ENCODE assay signal across 17 cellular contexts in genomic region chr6:107988570-107988969, GRCh38. TPM values are rescaled to one million over a fixed set of nuclear protein-coding genes. Genes with fewer than 3 reads are reported as not detected.
DNase-seq lines count a peak whose midpoint lies in the region; ATAC-seq, FAIRE-seq and TF ChIP-seq lines count a peak whose summit lies in the region.
"Had no signal": no experiment of that assay in that cellular context is flagged by ENCODE, and none has a peak within 500 bp of the region (broad histone marks: within the 10 kb centered on the region; RNA-seq: fewer than 3 reads in every experiment).

No MANE protein-coding gene starts in this region.

- POLR2A ChIA-PET in H1 (lab: Charles Lee; ENCODE audit: partially characterized antibody): no interaction called here
- POLR2A ChIA-PET in activated CD4-positive, alpha-beta T cell treated with anti-CD3 and anti-CD28 coated beads, Interleukin-2, amount 10 ng/mL, durations not matched to agents 7 days and 5 days (lab: Charles Lee): no interaction called here

- no peak overlapping the region for H4K91ac ChIP-seq in H1 (replicated peaks; ENCODE audit: insufficient read length, low read length)

- FAIRE-seq in H1 (lab: Jason Lieb, UNC): peak; percentile 74
- FAIRE-seq: A204.1, GM12878, GM18507 had no signal

- no peaks in the 10 kb centered on the region for H3K79me2 ChIP-seq in H1 (ENCODE audit: control insufficient read depth in 1 of 2, insufficient read depth in 2 of 2, low read length in 2 of 2)

- H4K8ac ChIP-seq in H1 (ENCODE audit: extremely low read depth, insufficient read depth, low read length): no peak overlapping the region

- no peaks in the 10 kb centered on the region for H4K20me1 ChIP-seq in H1 (replicated peaks in 1 of 2; ENCODE audit: control insufficient read depth in 1 of 2, insufficient read depth in 2 of 2, low read length in 2 of 2)

- no peak overlapping the region for H2AFZ ChIP-seq in H1 (ENCODE audit: low read length)
- H2AFZ ChIP-seq: GM23248 had no signal

- no peaks in the 10 kb centered on the region for H3K27me3 Mint-ChIP-seq in activated CD4-positive, alpha-beta T cell treated with anti-CD3 and anti-CD28 coated beads, Interleukin-2, amount 10 ng/mL, durations not matched to agents 7 days and 5 days
- H3K27me3 Mint-ChIP-seq: CD4-positive, alpha-beta T cell had no signal

- H3K4me3 ChIP-seq in HUES48 (ENCODE audit: low read depth, low read length) (peak overlapping the region; percentile 11; the same call in 1 of the 2 replicates), H1 (ENCODE audit: extremely low read depth in 1 of 4, insufficient read depth in 2 of 4, low read depth in 3 of 4, low read length in 4 of 4) (peak overlapping the region in 1 of 4 experiments; percentile 38; a peak in 3 of 8 replicates), iPS-20b (ENCODE audit: low read length) (peak overlapping the region; percentile 52; the same call in 1 of the 2 replicates)
- H3K4me3 ChIP-seq: GM12878, GM23248, HAP-1 had no signal

- no peak for TF ChIP-seq RAD21 in H1 (IDR thresholded peaks at IDR 0.05 in 1 of 2, conservative IDR thresholded peaks at IDR 0.05 in 1 of 2; ENCODE audit: low read depth in 2 of 2, low read length in 2 of 2)

- no peaks in the 10 kb centered on the region for H3K79me1 ChIP-seq in H1 (ENCODE audit: low read depth, low read length)

- DNase-seq in H1 (ENCODE audit: low read depth in 1 of 2, low spot score in 2 of 2): no peak
- DNase-seq in activated CD8-positive, alpha-beta memory T cell treated with anti-CD3 and anti-CD28 coated beads for 24 hours: no peak
- no peak for DNase-seq in stimulated activated naive CD8-positive, alpha-beta T cell treated with anti-CD3 and anti-CD28 coated beads, Interleukin-15, Interleukin-2, amounts not matched to agents 100 U/mL and 50 U/mL, for 24 hours
- DNase-seq in activated CD4-positive, alpha-beta T cell treated with anti-CD3 and anti-CD28 coated beads, Interleukin-2, amount 10 ng/mL, durations not matched to agents 7 days and 5 days: no peak
- DNase-seq: C1 segment of cervical spinal cord; Calu3; CD4-positive, alpha-beta T cell; DMS 273 treated with DMSO at 0.1 percent for 48 hours; GM23248 had no signal

- H3K36me3 ChIP-seq in HUES48 (ENCODE audit: control insufficient read depth, insufficient read depth, low read length) (no peaks in the 10 kb centered on the region), H1 (ENCODE audit: control insufficient read depth in 2 of 4, insufficient read depth in 4 of 4, low read length in 3 of 4) (no peaks in the 10 kb centered on the region), iPS-20b (ENCODE audit: insufficient read depth, low read depth, low read length) (no peaks in the 10 kb centered on the region)
- H3K36me3 ChIP-seq: HAP-1 had no signal

- H2BK15ac ChIP-seq in H1 (ENCODE audit: low read length): no peak overlapping the region

- H3K9ac ChIP-seq in HUES48 (ENCODE audit: low read depth, low read length) (peak overlapping the region; percentile 29; the same call in 1 of the 2 replicates), H1 (replicated peaks in 1 of 4; ENCODE audit: extremely low read depth in 1 of 4, low read depth in 3 of 4, low read length in 3 of 4) (no peak overlapping the region), iPS-20b (ENCODE audit: low read depth, low read length) (peak overlapping the region; percentile 46; the same call in 1 of the 2 replicates)
- H3K9ac ChIP-seq: GM23248 had no signal

- no peak overlapping the region for H3K4me3 Mint-ChIP-seq in activated CD4-positive, alpha-beta T cell treated with anti-CD3 and anti-CD28 coated beads, Interleukin-2, amount 10 ng/mL, durations not matched to agents 7 days and 5 days
- H3K4me3 Mint-ChIP-seq: B cell; CD4-positive, alpha-beta T cell had no signal

- no peak overlapping the region for H4K5ac ChIP-seq in H1 (ENCODE audit: insufficient read length, low read depth, low read length)

- H3K4ac ChIP-seq in H1 (replicated peaks; ENCODE audit: insufficient read length, low read depth, low read length): no peak overlapping the region

- no peak overlapping the region for H3K27ac Mint-ChIP-seq in activated CD4-positive, alpha-beta T cell treated with anti-CD3 and anti-CD28 coated beads, Interleukin-2, amount 10 ng/mL, durations not matched to agents 7 days and 5 days
- H3K27ac Mint-ChIP-seq: B cell; CD4-positive, alpha-beta T cell had no signal

- WGBS in H1 (ENCODE audit: extremely low coverage in 1 of 2, insufficient coverage in 1 of 2, insufficient read length in 1 of 2, insufficient replicate concordance in 2 of 2, low coverage in 1 of 2, low lambda C conversion rate in 2 of 2, missing lambda C conversion rate in 1 of 2), 2 experiments: 12% methylated on average over 3 of the region's 3 CpGs; no CpG with 5 or more reads in 1 of the 2 experiments

- no peak overlapping the region for H2BK120ac ChIP-seq in H1 (replicated peaks; ENCODE audit: low read depth, low read length)

- H3K14ac ChIP-seq in H1 (ENCODE audit: insufficient read length): no peak overlapping the region

- H3K23me2 ChIP-seq in H1 (ENCODE audit: low read depth, low read length): no peaks in the 10 kb centered on the region

- H3K23ac ChIP-seq in H1 (ENCODE audit: insufficient read length): no peak overlapping the region

- no peak overlapping the region for H2BK20ac ChIP-seq in H1 (ENCODE audit: low read length)

- TF ChIP-seq POLR2A in H1 (IDR thresholded peaks at IDR 0.05; ENCODE audit: control extremely low read depth in 1 of 2, low read depth in 2 of 2, low read length in 2 of 2): no peak

- H3K27me3 ChIP-seq in HUES48 (ENCODE audit: control insufficient read depth, insufficient read depth, low read length) (no peaks in the 10 kb centered on the region), H1 (replicated peaks in 1 of 4; ENCODE audit: control insufficient read depth in 3 of 4, extremely low read depth in 1 of 4, insufficient read depth in 3 of 4, low read length in 3 of 4) (no peaks in the 10 kb centered on the region), iPS-20b (ENCODE audit: insufficient read depth, low read length) (no peaks in the 10 kb centered on the region)

- peak overlapping the region; percentile 77; the same call in 1 of the 2 replicates for H2BK5ac ChIP-seq in H1 (ENCODE audit: low read depth, low read length)

- no peaks in the 10 kb centered on the region for H3K36me3 Mint-ChIP-seq in activated CD4-positive, alpha-beta T cell treated with anti-CD3 and anti-CD28 coated beads, Interleukin-2, amount 10 ng/mL, durations not matched to agents 7 days and 5 days (ENCODE audit: low read depth)

- H3K18ac ChIP-seq in H1 (ENCODE audit: extremely low read depth, low read length): no peak overlapping the region; the same call in 1 of the 2 replicates

- ATAC-seq in GM19324 (IDR thresholded peaks at IDR 0.05; ENCODE audit: low FRiP score, unreplicated experiment): no peak
- no peak for ATAC-seq in stimulated activated naive CD8-positive, alpha-beta T cell treated with anti-CD3 and anti-CD28 coated beads, Interleukin-15, Interleukin-2, amounts not matched to agents 100 U/mL and 50 U/mL, for 24 hours
- ATAC-seq: GM12878 had no signal

- H3K56ac ChIP-seq in H1 (replicated peaks; ENCODE audit: insufficient read length, low read depth, low read length): no peak overlapping the region

- peaks cover 8% of the 10 kb centered on the region for H3K4me1 Mint-ChIP-seq in activated CD4-positive, alpha-beta T cell treated with anti-CD3 and anti-CD28 coated beads, Interleukin-2, amount 10 ng/mL, durations not matched to agents 7 days and 5 days

- TF ChIP-seq CTCF in H1 (IDR thresholded peaks at IDR 0.05; ENCODE audit: control extremely low read depth in 1 of 3, insufficient read depth in 1 of 3, low read depth in 1 of 3, low read length in 3 of 3): no peak

- CTCF ChIA-PET in H1 (lab: Charles Lee; ENCODE audit: partially characterized antibody): interaction anchor here (0.9 to 4.8 kb wide), 3 partner anchors 8 to 59 kb away, joined by 3 to 46 read pairs (median 4); no protein-coding TSS in a partner anchor
- CTCF ChIA-PET in activated CD4-positive, alpha-beta T cell treated with anti-CD3 and anti-CD28 coated beads, Interleukin-2, amount 10 ng/mL, durations not matched to agents 7 days and 5 days (lab: Charles Lee): no interaction called here

- peak in 1 of 2 experiments; percentile 35; a peak in 1 of 3 replicates for TF ChIP-seq EP300 in H1 (IDR thresholded peaks at IDR 0.05; ENCODE audit: borderline replicate concordance in 1 of 2, low read depth in 2 of 2, low read length in 2 of 2)

- no peak overlapping the region for H2BK12ac ChIP-seq in H1 (ENCODE audit: low read depth, low read length)

- no peak overlapping the region for H2AK5ac ChIP-seq in H1 (ENCODE audit: low read depth, low read length)

- H3K27ac ChIP-seq in HUES48 (ENCODE audit: low read depth, low read length): peak overlapping the region; percentile 90
- H3K27ac ChIP-seq in H1 (ENCODE audit: low read depth, low read length): no peak overlapping the region; the same call in 1 of the 2 replicates
- no peak overlapping the region for H3K27ac ChIP-seq in iPS-20b (ENCODE audit: low read length)
- H3K27ac ChIP-seq: GM23248 had no signal

- H3K4me1 ChIP-seq in HUES48 (ENCODE audit: control insufficient read depth, insufficient read depth, low read length) (peaks cover 36% of the 10 kb centered on the region), H1 (replicated peaks in 1 of 4; ENCODE audit: control insufficient read depth in 3 of 4, insufficient read depth in 4 of 4, low read length in 3 of 4) (peaks cover 0 to 19% (median 10%) of the 10 kb centered on the region in 4 experiments; a peak in 6 of 7 replicates), iPS-20b (ENCODE audit: insufficient read depth, low read length) (peaks cover 29% of the 10 kb centered on the region; the same call in 1 of the 2 replicates)
- H3K4me1 ChIP-seq: HAP-1 had no signal

- H3K9me3 ChIP-seq in HUES48 (ENCODE audit: control insufficient read depth, insufficient read depth, low read length) (no peaks in the 10 kb centered on the region), H1 (ENCODE audit: insufficient read depth in 2 of 2, low read depth in 1 of 2, low read length in 1 of 2) (no peaks in the 10 kb centered on the region), iPS-20b (ENCODE audit: insufficient read depth, low read depth, low read length) (no peaks in the 10 kb centered on the region)
- H3K9me3 ChIP-seq: HAP-1 had no signal

- H3K9me3 Mint-ChIP-seq in activated CD4-positive, alpha-beta T cell treated with anti-CD3 and anti-CD28 coated beads, Interleukin-2, amount 10 ng/mL, durations not matched to agents 7 days and 5 days: no peaks in the 10 kb centered on the region
- H3K9me3 Mint-ChIP-seq: CD4-positive, alpha-beta T cell had no signal

- H3K4me2 ChIP-seq in H1 (ENCODE audit: insufficient read depth in 1 of 2, low read depth in 2 of 2, low read length in 2 of 2): peak overlapping the region; percentile 46 to 55; a peak in 2 of 4 replicates

RNA-seq across cellular contexts. Expression of gene SEC63, which starts 30.6 kb away (rescaled TPM):
- 106 and 121 TPM in 2 replicates for total RNA-seq in H1 (2021; fragmentation: NEBNext Ultra II Directional; extraction: Animal tissue kit (Norgen Biotek cat#: 25700))
- 8.5 and 17.3 TPM in 2 replicates for polyA plus RNA-seq in H1 (2011; rRNA removed)
- 17.8 TPM for polyA plus RNA-seq in H1 (2011; cell fraction: cytosol; rRNA removed)
- polyA plus RNA-seq in H1 (2011; cell fraction: nucleus; rRNA removed): 7.2 TPM
- polyA plus RNA-seq in H1 (2012, experiment 1 of 2): 28.2 to 101 TPM (median 32.7 TPM) in 4 replicates
- polyA plus RNA-seq in H1 (2012, experiment 2 of 2): 3.3 TPM
- polyA plus RNA-seq in H1 (2013, experiment 1 of 2): 69.2 TPM
- 85.0 TPM for polyA plus RNA-seq in H1 (2013, experiment 2 of 2)
- polyA minus RNA-seq in H1 (2011; rRNA and poly(A)+ RNA removed): 12.0 and 17.1 TPM in 2 replicates
- polyA minus RNA-seq in H1 (2011; cell fraction: cytosol; rRNA and poly(A)+ RNA removed): 20.1 TPM
- polyA minus RNA-seq in H1 (2011; cell fraction: nucleus; rRNA and poly(A)+ RNA removed): 44.5 TPM
- 10 to 100 TPM; 61.7 to 67.2 TPM for total RNA-seq in activated CD4-positive, alpha-beta T cell treated with anti-CD3 and anti-CD28 coated beads, Interleukin-2, amount 10 ng/mL, durations not matched to agents 7 days and 5 days

Comparison
In these comparisons a context has a peak if more than half of its experiments do, and no peak if none do; other contexts are left out.
1. H3K9ac ChIP-seq: peak in HUES48 (single experiment) and iPS-20b (single experiment); none in H1 (0 of 4).